Comparison of ENCODE assay signal across 8 cellular contexts in genomic region chr4:159103406-159104131, GRCh38. TPM values are rescaled to one million over a fixed set of nuclear protein-coding genes. Genes with fewer than 3 reads are reported as not detected.
DNase-seq lines count a peak whose midpoint lies in the region; ATAC-seq and TF ChIP-seq lines count a peak whose summit lies in the region.

No MANE protein-coding gene starts in this region.

- H3K4me1 ChIP-seq in mononuclear cell (ENCODE audit: insufficient read depth, low read length), result peaks cover 32% of the 10 kb centered on the region

- H3K27me3 ChIP-seq in mononuclear cell (ENCODE audit: insufficient read depth, low read length), result peaks cover 4% of the 10 kb centered on the region

- no peak for TF ChIP-seq CTCF in NB4 (IDR thresholded peaks at IDR 0.05; ENCODE audit: low read depth, low read length)

- ATAC-seq in GM18502 (IDR thresholded peaks at IDR 0.05; ENCODE audit: poor library complexity, unreplicated experiment) (peak; percentile 33), HG02571 (IDR thresholded peaks at IDR 0.05; ENCODE audit: unreplicated experiment) (peak; percentile 31)

- no peak for TF ChIP-seq POLR2A in NB4 (IDR thresholded peaks at IDR 0.05; ENCODE audit: extremely low read depth, insufficient read length)

- peak; percentile 42 for DNase-seq in NB4 (ENCODE audit: low read depth)
- DNase-seq in activated CD8-positive, alpha-beta memory T cell treated with anti-CD3 and anti-CD28 coated beads, Interleukin-2, amount 50 U/mL, for 48 hours, result peak; percentile 78
- DNase-seq in epidermal melanocyte (ENCODE audit: insufficient read length, low spot score), result peak; percentile 20
- peak; percentile 15 for DNase-seq in stromal cell of bone marrow (ENCODE audit: low read depth)
- no peak for DNase-seq in DMS153 treated with DMSO at 0.1 percent for 48 hours (lab: John Stamatoyannopoulos, UW; ENCODE audit: unreplicated experiment)

- H3K4me3 ChIP-seq in NB4 (ENCODE audit: low read depth, low read length) (peak overlapping the region; percentile 43), mononuclear cell (ENCODE audit: low read length) (peak overlapping the region; percentile 83)

- H3K9me3 ChIP-seq in mononuclear cell (ENCODE audit: low read depth, low read length), result no peaks in the 10 kb centered on the region

RNA-seq across cellular contexts. Expression of gene RAPGEF2, which starts 0.7 kb away (rescaled TPM):
- 57.9 TPM for total RNA-seq in mononuclear cell
